ENCODE assay signal across 8 cellular contexts in genomic region chr19:47240996-47241918, GRCh38. TPM values are rescaled to one million over a fixed set of nuclear protein-coding genes. Genes with fewer than 3 reads are reported as not detected.
A peak's percentile ranks its signal among the peaks of the same experiment; 100 is the strongest.
DNase-seq lines count a peak whose midpoint lies in the region; TF ChIP-seq lines count a peak whose summit lies in the region.

No MANE protein-coding gene starts in this region.

- H3K9ac ChIP-seq in adipocyte (ENCODE audit: low read length), result no peak overlapping the region

- no peak for TF ChIP-seq CTCF in hepatocyte (IDR thresholded peaks at IDR 0.05; ENCODE audit: poor library complexity)

- no peaks in the 10 kb centered on the region for H3K9me2 ChIP-seq in hepatocyte (replicated peaks; ENCODE audit: insufficient read depth)

- H3K36me3 ChIP-seq in adipocyte (ENCODE audit: control insufficient read depth, insufficient read depth, low read length, severe bottlenecking) (no peaks in the 10 kb centered on the region), hepatocyte (replicated peaks; ENCODE audit: insufficient read depth, low read depth) (no peaks in the 10 kb centered on the region)

- H3K4me2 ChIP-seq in hepatocyte, result peak overlapping the region; percentile 67

- no peaks in the 10 kb centered on the region for H3K9me3 ChIP-seq in adipocyte (ENCODE audit: control insufficient read depth, low read length)
- H3K9me3 ChIP-seq in hepatocyte (ENCODE audit: low read depth), result no peaks in the 10 kb centered on the region

- no peaks in the 10 kb centered on the region for H4K20me1 ChIP-seq in hepatocyte (ENCODE audit: insufficient read depth, poor library complexity, severe bottlenecking)

- no peak overlapping the region for H2AFZ ChIP-seq in hepatocyte

- 17% methylated on average over 20 of the region's 27 CpGs for WGBS in hepatocyte (ENCODE audit: low lambda C conversion rate, missing lambda C conversion rate)

- H3K4me3 ChIP-seq in adipocyte (ENCODE audit: low read length), result no peak overlapping the region
- H3K4me3 ChIP-seq in hepatocyte, result no peak overlapping the region

- H3K4me1 ChIP-seq in adipocyte (ENCODE audit: control insufficient read depth, insufficient read depth, low read length), result peaks cover 8% of the 10 kb centered on the region
- peaks cover 10% of the 10 kb centered on the region for H3K4me1 ChIP-seq in hepatocyte (ENCODE audit: insufficient read depth)

- H3K79me2 ChIP-seq in hepatocyte, result no peaks in the 10 kb centered on the region

- DNase-seq in COLO829 (ENCODE audit: low spot score) (peak; percentile 47), LoVo (ENCODE audit: low spot score) (peak; percentile 78), T-helper 1 cell (peak; percentile 73 to 89 (median 86)), adipocyte (ENCODE audit: low read depth) (peak; percentile 84), hepatocyte (ENCODE audit: low spot score) (peak; percentile 97), middle frontal gyrus (ENCODE audit: extremely low spot score, low spot score) (no peak), NCI-H524 treated with DMSO at 0.1 percent for 48 hours (lab: John Stamatoyannopoulos, UW) (no peak)
- DNase-seq in stimulated activated CD4-positive, alpha-beta T cell treated with anti-CD3 and anti-CD28 coated beads, Interleukin-15, amount 100 ng/mL, for 1 hour (ENCODE audit: low read depth in 1 of 2, low spot score in 1 of 2), result peak; percentile 75 to 79

- H3K27me3 ChIP-seq in adipocyte (replicated peaks; ENCODE audit: control insufficient read depth, insufficient read depth, low read length) (no peaks in the 10 kb centered on the region), hepatocyte (peaks cover 7% of the 10 kb centered on the region)

- H3K27ac ChIP-seq in hepatocyte, result no peak overlapping the region

RNA-seq across cellular contexts. Expression of gene BBC3, which starts 10.3 kb away (rescaled TPM):
- 8.0 and 9.9 TPM in 2 replicates for total RNA-seq in hepatocyte
- polyA plus RNA-seq in hepatocyte, result 14.7 and 22.0 TPM in 2 replicates

RNA-seq across cellular contexts. Expression of gene CCDC9, which starts 15.1 kb away (rescaled TPM):
- 5.2 and 7.9 TPM in 2 replicates for total RNA-seq in hepatocyte
- 13.0 and 19.6 TPM in 2 replicates for polyA plus RNA-seq in hepatocyte

RNA-seq across cellular contexts. Expression of gene INAFM1, which starts 33.4 kb away (rescaled TPM):
- total RNA-seq in hepatocyte, result 1.7 and 1.9 TPM in 2 replicates
- polyA plus RNA-seq in hepatocyte, result 11.9 and 13.8 TPM in 2 replicates

Comparison
In these comparisons a context has a peak if more than half of its experiments do, and no peak if none do; other contexts are left out.
1. DNase-seq: peak in COLO829 (single experiment), LoVo (single experiment), T-helper 1 cell (5 of 5), adipocyte (single experiment), hepatocyte (single experiment) and stimulated activated CD4-positive, alpha-beta T cell treated with anti-CD3 and anti-CD28 coated beads, Interleukin-15, amount 100 ng/mL, for 1 hour (2 of 2); none in middle frontal gyrus (single experiment) and NCI-H524 treated with DMSO at 0.1 percent for 48 hours (single experiment).